ENCODE assay signal across 19 cellular contexts in the genomic region with DNA sequence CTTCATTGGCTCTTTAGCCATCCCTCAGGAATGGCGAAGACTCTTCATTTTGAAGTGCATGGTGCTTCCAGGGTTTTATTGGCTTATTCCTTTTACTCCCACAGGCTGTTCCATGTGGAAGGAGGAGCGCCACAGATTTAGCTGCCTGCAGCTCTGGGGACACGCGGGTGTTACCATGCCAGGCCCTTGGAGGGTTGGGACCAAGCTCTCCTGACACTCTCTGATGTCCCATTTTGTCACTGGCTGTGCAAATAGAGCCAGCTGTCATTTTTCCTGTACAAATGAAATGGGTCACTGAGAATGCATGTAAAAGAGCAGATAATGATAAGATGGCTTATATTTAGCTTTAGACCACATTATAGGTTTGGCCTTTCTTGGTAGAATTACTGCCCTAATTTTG. TPM values are rescaled to one million over a fixed set of nuclear protein-coding genes. Genes with fewer than 3 reads are reported as not detected.
A peak's percentile ranks its signal among the peaks of the same experiment; 100 is the strongest.
DNase-seq lines count a peak whose midpoint lies in the region; ATAC-seq and TF ChIP-seq lines count a peak whose summit lies in the region.
"Had no signal": no experiment of that assay in that cellular context is flagged by ENCODE, and none has a peak within 500 bp of the region (broad histone marks: within the 10 kb centered on the region; RNA-seq: fewer than 3 reads in every experiment).

No MANE protein-coding gene starts in this region.

- no peaks in the 10 kb centered on the region for H3K9me3 Mint-ChIP-seq in activated CD8-positive, alpha-beta T cell treated with anti-CD3 and anti-CD28 coated beads, Interleukin-2, amount 10 ng/mL, durations not matched to agents 7 days and 5 days (ENCODE audit: insufficient read depth)
- no peaks in the 10 kb centered on the region for H3K9me3 Mint-ChIP-seq in activated CD8-positive, alpha-beta T cell treated with anti-CD3 and anti-CD28 coated beads for 36 hours
- no peaks in the 10 kb centered on the region for H3K9me3 Mint-ChIP-seq in activated T-helper 17 cell treated with anti-CD3 and anti-CD28 coated beads, Interleukin-2, amount 50 U/mL, for 72 hours
- H3K9me3 Mint-ChIP-seq in stimulated activated effector memory CD8-positive, alpha-beta T cell treated with anti-CD3 and anti-CD28 coated beads, Interleukin-12 subunit alpha, Interleukin-12 subunit beta, amount 100 ng/mL, for 72 hours = no peaks in the 10 kb centered on the region
- H3K9me3 Mint-ChIP-seq: CD4-positive, CD25-positive, alpha-beta regulatory T cell; IgD-negative memory B cell had no signal

- POLR2A ChIA-PET in activated CD8-positive, alpha-beta T cell treated with anti-CD3 and anti-CD28 coated beads, Interleukin-2, amount 10 ng/mL, durations not matched to agents 7 days and 5 days (lab: Charles Lee) = interaction anchor here (0.8 to 1.5 kb wide), 4 partner anchors 9 to 33 kb away, joined by 3 to 11 read pairs (median 4); partner anchors contain the start of genes ACAD8, NCAPD3, THYN1 and VPS26B
- POLR2A ChIA-PET in activated CD8-positive, alpha-beta T cell treated with anti-CD3 and anti-CD28 coated beads for 36 hours (lab: Charles Lee) = interaction anchor here (0.8 kb wide), 1 partner anchor 19 kb away, joined by 4 read pairs; the partner anchor contains the start of genes NCAPD3 and VPS26B

- H3K27ac Mint-ChIP-seq in activated CD8-positive, alpha-beta T cell treated with anti-CD3 and anti-CD28 coated beads, Interleukin-2, amount 10 ng/mL, durations not matched to agents 7 days and 5 days = peak overlapping the region; percentile 37
- H3K27ac Mint-ChIP-seq in activated CD8-positive, alpha-beta T cell treated with anti-CD3 and anti-CD28 coated beads for 36 hours = no peak overlapping the region
- peak overlapping the region; percentile 45 for H3K27ac Mint-ChIP-seq in activated T-helper 17 cell treated with anti-CD3 and anti-CD28 coated beads, Interleukin-2, amount 50 U/mL, for 72 hours
- H3K27ac Mint-ChIP-seq in stimulated activated effector memory CD8-positive, alpha-beta T cell treated with anti-CD3 and anti-CD28 coated beads, Interleukin-12 subunit alpha, Interleukin-12 subunit beta, amount 100 ng/mL, for 72 hours = peak overlapping the region; percentile 76
- H3K27ac Mint-ChIP-seq: IgD-negative memory B cell had no signal

- ATAC-seq in activated CD8-positive, alpha-beta T cell treated with anti-CD3 and anti-CD28 coated beads, Interleukin-2, amount 10 ng/mL, durations not matched to agents 7 days and 5 days = no peak
- no peak for ATAC-seq in activated CD8-positive, alpha-beta T cell treated with anti-CD3 and anti-CD28 coated beads for 36 hours
- no peak for ATAC-seq in activated T-helper 17 cell treated with anti-CD3 and anti-CD28 coated beads, Interleukin-2, amount 50 U/mL, for 72 hours (replicated peaks)
- no peak for ATAC-seq in stimulated activated effector memory CD8-positive, alpha-beta T cell treated with anti-CD3 and anti-CD28 coated beads, Interleukin-12 subunit alpha, Interleukin-12 subunit beta, amount 100 ng/mL, for 72 hours
- no peak for ATAC-seq in HG03432 (IDR thresholded peaks at IDR 0.05; ENCODE audit: unreplicated experiment)

- CTCF ChIA-PET in activated CD8-positive, alpha-beta T cell treated with anti-CD3 and anti-CD28 coated beads, Interleukin-2, amount 10 ng/mL, durations not matched to agents 7 days and 5 days (lab: Charles Lee) = interaction anchor here (0.8 to 3.9 kb wide), 11 partner anchors 10 to 194 kb away, joined by 3 to 25 read pairs (median 7); partner anchors contain the start of genes ACAD8, GLB1L3, NCAPD3 and THYN1
- CTCF ChIA-PET in activated CD8-positive, alpha-beta T cell treated with anti-CD3 and anti-CD28 coated beads for 36 hours (lab: Charles Lee) = interaction anchor here (1.1 to 2.6 kb wide), 13 partner anchors 10 to 194 kb away, joined by 3 to 15 read pairs (median 5); partner anchors contain the start of gene NCAPD3

- H3K4me1 Mint-ChIP-seq in activated CD8-positive, alpha-beta T cell treated with anti-CD3 and anti-CD28 coated beads, Interleukin-2, amount 10 ng/mL, durations not matched to agents 7 days and 5 days (ENCODE audit: low read depth) = peaks cover 3% of the 10 kb centered on the region
- H3K4me1 Mint-ChIP-seq in activated CD8-positive, alpha-beta T cell treated with anti-CD3 and anti-CD28 coated beads for 36 hours (ENCODE audit: low read depth) = peaks cover 5% of the 10 kb centered on the region
- H3K4me1 Mint-ChIP-seq in activated T-helper 17 cell treated with anti-CD3 and anti-CD28 coated beads, Interleukin-2, amount 50 U/mL, for 72 hours = peaks cover 7% of the 10 kb centered on the region
- H3K4me1 Mint-ChIP-seq in stimulated activated effector memory CD8-positive, alpha-beta T cell treated with anti-CD3 and anti-CD28 coated beads, Interleukin-12 subunit alpha, Interleukin-12 subunit beta, amount 100 ng/mL, for 72 hours = peaks cover 13% of the 10 kb centered on the region
- H3K4me1 Mint-ChIP-seq: IgD-negative memory B cell had no signal

- H3K27me3 Mint-ChIP-seq in activated CD8-positive, alpha-beta T cell treated with anti-CD3 and anti-CD28 coated beads, Interleukin-2, amount 10 ng/mL, durations not matched to agents 7 days and 5 days (ENCODE audit: low read depth) = no peaks in the 10 kb centered on the region
- H3K27me3 Mint-ChIP-seq in activated CD8-positive, alpha-beta T cell treated with anti-CD3 and anti-CD28 coated beads for 36 hours = no peaks in the 10 kb centered on the region
- H3K27me3 Mint-ChIP-seq in activated T-helper 17 cell treated with anti-CD3 and anti-CD28 coated beads, Interleukin-2, amount 50 U/mL, for 72 hours = no peaks in the 10 kb centered on the region
- H3K27me3 Mint-ChIP-seq: CD4-positive, CD25-positive, alpha-beta regulatory T cell; IgD-negative memory B cell had no signal

- no peak for DNase-seq in activated CD8-positive, alpha-beta T cell treated with anti-CD3 and anti-CD28 coated beads, Interleukin-2, amount 10 ng/mL, durations not matched to agents 7 days and 5 days
- DNase-seq in activated CD8-positive, alpha-beta T cell treated with anti-CD3 and anti-CD28 coated beads for 36 hours = no peak
- DNase-seq in COLO668 (lab: John Stamatoyannopoulos, UW; ENCODE audit: unreplicated experiment) (peak; percentile 3), NCI-H1417 (lab: John Stamatoyannopoulos, UW) (no peak)
- DNase-seq in stimulated activated effector memory CD8-positive, alpha-beta T cell treated with anti-CD3 and anti-CD28 coated beads, Interleukin-12 subunit alpha, Interleukin-12 subunit beta, amount 100 ng/mL, for 72 hours (ENCODE audit: low spot score in 2 of 2) = no peak
- DNase-seq: COR-L47, DMS79, GDM1, GOT3, HCEC 1CT, NCI-H1694, NCI-H2029 treated with DMSO at 0.1 percent for 48 hours, NCI-H2171, NCI-H226, NCI-H510A had no signal

- intact Hi-C loops in activated CD8-positive, alpha-beta T cell treated with anti-CD3 and anti-CD28 coated beads for 36 hours (cut with micrococcal nuclease) = no loop called here

- no peak overlapping the region for H3K4me3 Mint-ChIP-seq in activated CD8-positive, alpha-beta T cell treated with anti-CD3 and anti-CD28 coated beads, Interleukin-2, amount 10 ng/mL, durations not matched to agents 7 days and 5 days
- no peak overlapping the region for H3K4me3 Mint-ChIP-seq in activated CD8-positive, alpha-beta T cell treated with anti-CD3 and anti-CD28 coated beads for 36 hours
- H3K4me3 Mint-ChIP-seq in activated T-helper 17 cell treated with anti-CD3 and anti-CD28 coated beads, Interleukin-2, amount 50 U/mL, for 72 hours = no peak overlapping the region
- H3K4me3 Mint-ChIP-seq in stimulated activated effector memory CD8-positive, alpha-beta T cell treated with anti-CD3 and anti-CD28 coated beads, Interleukin-12 subunit alpha, Interleukin-12 subunit beta, amount 100 ng/mL, for 72 hours = no peak overlapping the region
- H3K4me3 Mint-ChIP-seq: CD4-positive, CD25-positive, alpha-beta regulatory T cell had no signal

- peaks cover 54% of the 10 kb centered on the region for H3K36me3 Mint-ChIP-seq in activated CD8-positive, alpha-beta T cell treated with anti-CD3 and anti-CD28 coated beads, Interleukin-2, amount 10 ng/mL, durations not matched to agents 7 days and 5 days (ENCODE audit: low read depth)
- H3K36me3 Mint-ChIP-seq in activated CD8-positive, alpha-beta T cell treated with anti-CD3 and anti-CD28 coated beads for 36 hours (ENCODE audit: low read depth) = peaks cover 22% of the 10 kb centered on the region
- peaks cover 76% of the 10 kb centered on the region for H3K36me3 Mint-ChIP-seq in activated T-helper 17 cell treated with anti-CD3 and anti-CD28 coated beads, Interleukin-2, amount 50 U/mL, for 72 hours (ENCODE audit: low read depth)
- H3K36me3 Mint-ChIP-seq in stimulated activated effector memory CD8-positive, alpha-beta T cell treated with anti-CD3 and anti-CD28 coated beads, Interleukin-12 subunit alpha, Interleukin-12 subunit beta, amount 100 ng/mL, for 72 hours = peaks cover 81% of the 10 kb centered on the region

- TF ChIP-seq CTCF in activated CD8-positive, alpha-beta T cell treated with anti-CD3 and anti-CD28 coated beads for 36 hours (IDR thresholded peaks at IDR 0.05) = no peak

RNA-seq across cellular contexts. Expression of gene THYN1, which starts 9.2 kb away (rescaled TPM):
- 10 to 100 TPM; 53.7 to 56.1 TPM for total RNA-seq in activated CD8-positive, alpha-beta T cell treated with anti-CD3 and anti-CD28 coated beads, Interleukin-2, amount 10 ng/mL, durations not matched to agents 7 days and 5 days
- 10 to 100 TPM; 70.1 to 75.3 TPM for total RNA-seq in activated CD8-positive, alpha-beta T cell treated with anti-CD3 and anti-CD28 coated beads for 36 hours
- 10 to 100 TPM; 72.7 to 81.0 TPM for total RNA-seq in activated T-helper 17 cell treated with anti-CD3 and anti-CD28 coated beads, Interleukin-2, amount 50 U/mL, for 72 hours

RNA-seq across cellular contexts. Expression of gene ACAD8, which starts 9.5 kb away (rescaled TPM):
- total RNA-seq in activated CD8-positive, alpha-beta T cell treated with anti-CD3 and anti-CD28 coated beads, Interleukin-2, amount 10 ng/mL, durations not matched to agents 7 days and 5 days = 10 to 100 TPM; 20.7 to 21.1 TPM
- 10 to 100 TPM; 13.1 to 13.8 TPM for total RNA-seq in activated CD8-positive, alpha-beta T cell treated with anti-CD3 and anti-CD28 coated beads for 36 hours
- total RNA-seq in activated T-helper 17 cell treated with anti-CD3 and anti-CD28 coated beads, Interleukin-2, amount 50 U/mL, for 72 hours = 10 to 100 TPM; 22.8 to 23.7 TPM

RNA-seq across cellular contexts. Expression of gene VPS26B, which starts 19.4 kb away (rescaled TPM):
- total RNA-seq in activated CD8-positive, alpha-beta T cell treated with anti-CD3 and anti-CD28 coated beads, Interleukin-2, amount 10 ng/mL, durations not matched to agents 7 days and 5 days = 10 to 100 TPM; 55.1 TPM
- 10 to 100 TPM; 35.6 TPM for total RNA-seq in activated CD8-positive, alpha-beta T cell treated with anti-CD3 and anti-CD28 coated beads for 36 hours
- 10 to 100 TPM; 36.6 to 40.7 TPM for total RNA-seq in activated T-helper 17 cell treated with anti-CD3 and anti-CD28 coated beads, Interleukin-2, amount 50 U/mL, for 72 hours

RNA-seq across cellular contexts. Expression of gene NCAPD3, which starts 20.1 kb away (rescaled TPM):
- 100 to 1,000 TPM; 125 to 136 TPM for total RNA-seq in activated CD8-positive, alpha-beta T cell treated with anti-CD3 and anti-CD28 coated beads, Interleukin-2, amount 10 ng/mL, durations not matched to agents 7 days and 5 days
- total RNA-seq in activated CD8-positive, alpha-beta T cell treated with anti-CD3 and anti-CD28 coated beads for 36 hours = 100 to 1,000 TPM in 1 of 2 experiments, 10 to 100 TPM in 1; 98.4 to 102 TPM
- total RNA-seq in activated T-helper 17 cell treated with anti-CD3 and anti-CD28 coated beads, Interleukin-2, amount 50 U/mL, for 72 hours = 100 to 1,000 TPM in 1 of 2 donors, 10 to 100 TPM in 1; 77.5 to 103 TPM

RNA-seq across cellular contexts. Expression of gene GLB1L3, which starts 32.3 kb away (rescaled TPM):
- 1 to 10 TPM; 3.8 to 4.0 TPM for total RNA-seq in activated CD8-positive, alpha-beta T cell treated with anti-CD3 and anti-CD28 coated beads, Interleukin-2, amount 10 ng/mL, durations not matched to agents 7 days and 5 days
- 10 to 100 TPM; 11.2 to 11.9 TPM for total RNA-seq in activated CD8-positive, alpha-beta T cell treated with anti-CD3 and anti-CD28 coated beads for 36 hours
- 10 to 100 TPM; 10.9 to 15.7 TPM for total RNA-seq in activated T-helper 17 cell treated with anti-CD3 and anti-CD28 coated beads, Interleukin-2, amount 50 U/mL, for 72 hours
